Comparison of ENCODE assay signal across 25 cellular contexts in the genomic region with DNA sequence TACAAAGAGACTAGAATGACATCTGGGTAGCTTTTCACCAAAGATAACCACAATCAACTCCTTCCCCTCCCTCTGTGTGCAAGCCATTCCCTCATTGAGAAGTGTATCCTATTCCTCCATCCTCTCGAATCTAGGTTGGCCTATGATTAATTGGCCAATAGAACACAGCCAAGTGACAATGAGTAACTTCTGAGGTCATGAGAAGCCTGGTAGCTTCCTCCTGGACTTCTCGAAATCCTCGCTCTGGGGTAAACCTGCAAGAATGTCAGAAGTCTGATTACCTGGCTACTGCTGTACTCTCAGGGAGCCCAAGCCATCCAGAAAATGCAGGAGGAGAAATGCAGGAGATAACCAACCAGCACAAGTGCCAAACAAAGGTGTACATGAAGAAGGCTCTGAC. TPM values are rescaled to one million over a fixed set of nuclear protein-coding genes. Genes with fewer than 3 reads are reported as not detected.
A peak's percentile ranks its signal among the peaks of the same experiment; 100 is the strongest.
DNase-seq lines count a peak whose midpoint lies in the region; ATAC-seq and TF ChIP-seq lines count a peak whose summit lies in the region.
"Had no signal": no experiment of that assay in that cellular context is flagged by ENCODE, and none has a peak within 500 bp of the region (broad histone marks: within the 10 kb centered on the region; RNA-seq: fewer than 3 reads in every experiment).

No MANE protein-coding gene starts in this region.

- no peak for ATAC-seq in GM23338
- ATAC-seq: activated CD4-positive, alpha-beta T cell treated with anti-CD3 and anti-CD28 coated beads for 36 hours; activated T-cell treated with anti-CD3 and anti-CD28 coated beads, Interleukin-2, amount 50 U/mL, for 4 hours; heart left ventricle; mucosa of descending colon; natural killer cell treated with Interleukin-12 subunit alpha and Interleukin-12 subunit beta and Interleukin-15 and Interleukin-18, amount 100 ng/mL, for 72 hours; T-helper 17 cell had no signal

- DNase-seq in CD1c-positive myeloid dendritic cell (ENCODE audit: extremely low spot score) (peak; percentile 55), GM23338 (ENCODE audit: low spot score) (no peak), SK-N-SH (no peak), DMS153 (lab: John Stamatoyannopoulos, UW) (no peak), NCI-H446 (lab: John Stamatoyannopoulos, UW) (no peak)
- DNase-seq in stimulated activated CD4-positive, alpha-beta T cell treated with anti-CD3 and anti-CD28 coated beads, Interleukin-15, amount 100 ng/mL, for 24 hours: no peak
- DNase-seq: activated CD4-positive, alpha-beta T cell treated with anti-CD3 and anti-CD28 coated beads for 36 hours; activated gamma-delta T cell treated with Interleukin-2 at 50 U/mL for 16 hours; activated T-cell treated with anti-CD3 and anti-CD28 coated beads, Interleukin-2, amount 50 U/mL, for 4 hours; DND-41; GM23248; heart left ventricle; kidney glomerular epithelial cell; lower lobe of right lung; mucosa of descending colon; NCI-H2081 treated with DMSO at 0.1 percent for 48 hours; NCI-H226; NCI-H82; T-helper 17 cell; tibial artery had no signal

- TF ChIP-seq CTCF in GM23338 (conservative IDR thresholded peaks at IDR 0.05; ENCODE audit: low read depth in 2 of 2) (no peak), SK-N-SH (IDR thresholded peaks at IDR 0.05) (no peak), nephron (IDR thresholded peaks at IDR 0.05; ENCODE audit: unreplicated experiment in 3 of 3) (no peak)

- H3F3A ChIP-seq in GM23338 (replicated peaks; ENCODE audit: low read depth) (no peaks in the 10 kb centered on the region), SK-N-SH (replicated peaks; ENCODE audit: insufficient read depth) (peaks cover 22% of the 10 kb centered on the region)

- H3K4me3 ChIP-seq in GM23338 (no peak overlapping the region), SK-N-SH (ENCODE audit: low read depth in 2 of 2, low read length in 1 of 2) (0 out of 4 replicates have a peak overlapping the region, but pooled peaks of 1 of the 2 experiments have one; percentile 10)
- H3K4me3 ChIP-seq: GM23248, heart left ventricle, lower lobe of right lung, mucosa of descending colon, tibial artery had no signal

- H3K4me3 Mint-ChIP-seq in GM23338 (no peak overlapping the region), nephron (no peak overlapping the region)
- H3K4me3 Mint-ChIP-seq: activated CD4-positive, alpha-beta T cell treated with anti-CD3 and anti-CD28 coated beads for 36 hours; activated T-cell treated with anti-CD3 and anti-CD28 coated beads, Interleukin-2, amount 50 U/mL, for 4 hours; brain; natural killer cell treated with Interleukin-12 subunit alpha and Interleukin-12 subunit beta and Interleukin-15 and Interleukin-18, amount 100 ng/mL, for 72 hours; T-helper 17 cell had no signal

- H3K27ac ChIP-seq in GM23338 (ENCODE audit: low read depth): no peak overlapping the region
- peak overlapping the region in 1 of 2 experiments; percentile 97; a peak in 2 of 4 replicates for H3K27ac ChIP-seq in SK-N-SH (ENCODE audit: low read depth in 2 of 2, low read length in 1 of 2)
- H3K27ac ChIP-seq: epithelial cell of prostate, GM23248, lower lobe of right lung, RWPE1, tibial artery had no signal

- H3K4me1 Mint-ChIP-seq in GM23338 (peaks cover 13% of the 10 kb centered on the region), nephron (no peaks in the 10 kb centered on the region)

- H4K20me1 ChIP-seq in GM23338 (replicated peaks; ENCODE audit: insufficient read depth): no peaks in the 10 kb centered on the region
- H4K20me1 ChIP-seq in SK-N-SH (ENCODE audit: insufficient read depth): no peaks in the 10 kb centered on the region

- H3K9me3 Mint-ChIP-seq in GM23338 (no peaks in the 10 kb centered on the region), nephron (no peaks in the 10 kb centered on the region)
- H3K9me3 Mint-ChIP-seq: activated T-cell treated with anti-CD3 and anti-CD28 coated beads, Interleukin-2, amount 50 U/mL, for 4 hours; brain; natural killer cell treated with Interleukin-12 subunit alpha and Interleukin-12 subunit beta and Interleukin-15 and Interleukin-18, amount 100 ng/mL, for 72 hours had no signal

- H3K36me3 Mint-ChIP-seq in GM23338 (ENCODE audit: low read depth) (no peaks in the 10 kb centered on the region), nephron (ENCODE audit: low read depth) (peaks cover 4% of the 10 kb centered on the region)
- H3K36me3 Mint-ChIP-seq: brain; natural killer cell treated with Interleukin-12 subunit alpha and Interleukin-12 subunit beta and Interleukin-15 and Interleukin-18, amount 100 ng/mL, for 72 hours had no signal

- H3K27me3 ChIP-seq in GM23338 (ENCODE audit: insufficient read depth) (no peaks in the 10 kb centered on the region), SK-N-SH (ENCODE audit: insufficient read depth) (no peaks in the 10 kb centered on the region)
- H3K27me3 ChIP-seq: heart left ventricle, tibial artery had no signal

- no peak overlapping the region; the same call in 1 of the 2 replicates for H3K9ac ChIP-seq in SK-N-SH
- H3K9ac ChIP-seq: GM23248 had no signal

- H3K27me3 Mint-ChIP-seq in GM23338 (ENCODE audit: insufficient read depth, low read depth, poor library complexity): no peaks in the 10 kb centered on the region
- H3K27me3 Mint-ChIP-seq in nephron (ENCODE audit: low read depth): no peaks in the 10 kb centered on the region
- H3K27me3 Mint-ChIP-seq: activated CD4-positive, alpha-beta T cell treated with anti-CD3 and anti-CD28 coated beads for 36 hours; brain; natural killer cell treated with Interleukin-12 subunit alpha and Interleukin-12 subunit beta and Interleukin-15 and Interleukin-18, amount 100 ng/mL, for 72 hours; T-helper 17 cell had no signal

- H3K79me2 ChIP-seq in GM23338 (replicated peaks; ENCODE audit: insufficient read depth) (no peaks in the 10 kb centered on the region), SK-N-SH (ENCODE audit: insufficient read depth) (peaks cover 99% of the 10 kb centered on the region)

- H3K36me3 ChIP-seq in GM23338 (ENCODE audit: insufficient read depth) (no peaks in the 10 kb centered on the region), SK-N-SH (replicated peaks in 1 of 2; ENCODE audit: control insufficient read depth in 1 of 2, insufficient read depth in 2 of 2, low read length in 1 of 2) (peaks cover 0 to 26% of the 10 kb centered on the region in 2 experiments)
- H3K36me3 ChIP-seq: heart left ventricle, lower lobe of right lung, tibial artery had no signal

- H2AFZ ChIP-seq in GM23338 (no peak overlapping the region), SK-N-SH (ENCODE audit: low read depth) (no peak overlapping the region)
- H2AFZ ChIP-seq: GM23248 had no signal

- H3K9me2 ChIP-seq in GM23338 (ENCODE audit: insufficient read depth) (no peaks in the 10 kb centered on the region), SK-N-SH (no peaks in the 10 kb centered on the region)

- no peak for TF ChIP-seq RAD21 in SK-N-SH (IDR thresholded peaks at IDR 0.05; ENCODE audit: low read length)

- CTCF ChIA-PET in SK-N-SH (lab: Yijun Ruan, JAX): no interaction called here

- H3K4me2 ChIP-seq in GM23338 (peak overlapping the region; percentile 9; the same call in 1 of the 2 replicates), SK-N-SH (peak overlapping the region; percentile 52)

- no peak for TF ChIP-seq EP300 in SK-N-SH (IDR thresholded peaks at IDR 0.05; ENCODE audit: borderline replicate concordance in 1 of 2, low read depth in 1 of 2, low read length in 1 of 2)

- H3K4me1 ChIP-seq in GM23338 (ENCODE audit: insufficient read depth) (no peaks in the 10 kb centered on the region), SK-N-SH (ENCODE audit: control insufficient read depth in 1 of 2, insufficient read depth in 2 of 2, low read depth in 1 of 2, low read length in 1 of 2) (peaks cover 0 to 61% of the 10 kb centered on the region in 2 experiments)

- WGBS in SK-N-SH (ENCODE audit: low lambda C conversion rate): 61% methylated on average over 3 of the region's 3 CpGs

- POLR2A ChIA-PET in SK-N-SH (lab: Yijun Ruan, JAX): no interaction called here

- no peak overlapping the region; the same call in 1 of the 2 replicates for H3K27ac Mint-ChIP-seq in GM23338
- peak overlapping the region in 2 of 3 experiments; percentile 2 to 9 for H3K27ac Mint-ChIP-seq in nephron
- H3K27ac Mint-ChIP-seq: activated CD4-positive, alpha-beta T cell treated with anti-CD3 and anti-CD28 coated beads for 36 hours had no signal

- no peaks in the 10 kb centered on the region for H3K9me3 ChIP-seq in SK-N-SH
- H3K9me3 ChIP-seq: heart left ventricle, lower lobe of right lung, mucosa of descending colon, tibial artery had no signal

TF ChIP-seq in SK-N-SH, 30 proteins besides CTCF, POLR2A, EP300 and RAD21 (continues in another document):
- TF ChIP-seq RCOR1 (IDR thresholded peaks at IDR 0.05; ENCODE audit: low read length) (no peak), FOSL2 (IDR thresholded peaks at IDR 0.05; ENCODE audit: borderline replicate concordance, low read depth) (no peak), RXRA (IDR thresholded peaks at IDR 0.05; ENCODE audit: borderline replicate concordance, low read depth) (no peak), SMC3 (IDR thresholded peaks at IDR 0.05; ENCODE audit: low read depth, low read length) (no peak), GATA2 (CRISPR knock-in tag; IDR thresholded peaks at IDR 0.05) (no peak), SIN3A (IDR thresholded peaks at IDR 0.05; ENCODE audit: borderline replicate concordance, low read depth, low read length) (no peak), MEF2A (IDR thresholded peaks at IDR 0.05; ENCODE audit: borderline replicate concordance, low read depth) (no peak)
- TF ChIP-seq, protein P1, sequence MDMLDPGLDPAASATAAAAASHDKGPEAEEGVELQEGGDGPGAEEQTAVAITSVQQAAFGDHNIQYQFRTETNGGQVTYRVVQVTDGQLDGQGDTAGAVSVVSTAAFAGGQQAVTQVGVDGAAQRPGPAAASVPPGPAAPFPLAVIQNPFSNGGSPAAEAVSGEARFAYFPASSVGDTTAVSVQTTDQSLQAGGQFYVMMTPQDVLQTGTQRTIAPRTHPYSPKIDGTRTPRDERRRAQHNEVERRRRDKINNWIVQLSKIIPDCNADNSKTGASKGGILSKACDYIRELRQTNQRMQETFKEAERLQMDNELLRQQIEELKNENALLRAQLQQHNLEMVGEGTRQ (IDR thresholded peaks at IDR 0.05; ENCODE audit: borderline replicate concordance, low read depth, low read length): no peak
- TF ChIP-seq, protein P2, sequence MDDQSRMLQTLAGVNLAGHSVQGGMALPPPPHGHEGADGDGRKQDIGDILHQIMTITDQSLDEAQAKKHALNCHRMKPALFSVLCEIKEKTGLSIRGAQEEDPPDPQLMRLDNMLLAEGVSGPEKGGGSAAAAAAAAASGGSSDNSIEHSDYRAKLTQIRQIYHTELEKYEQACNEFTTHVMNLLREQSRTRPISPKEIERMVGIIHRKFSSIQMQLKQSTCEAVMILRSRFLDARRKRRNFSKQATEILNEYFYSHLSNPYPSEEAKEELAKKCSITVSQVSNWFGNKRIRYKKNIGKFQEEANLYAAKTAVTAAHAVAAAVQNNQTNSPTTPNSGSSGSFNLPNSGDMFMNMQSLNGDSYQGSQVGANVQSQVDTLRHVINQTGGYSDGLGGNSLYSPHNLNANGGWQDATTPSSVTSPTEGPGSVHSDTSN (IDR thresholded peaks at IDR 0.05): no peak

RNA-seq across cellular contexts. Expression of a gene that starts 13.1 kb away (rescaled TPM):
- total RNA-seq in GM23338 (2014; rRNA removed; shearing (Covaris generic)): 4.0 and 5.0 TPM in 2 replicates
- polyA plus RNA-seq in GM23338 (2016; fragmentation: Nextera tagmentation; extraction: Ambion mirVana) (3.7 and 4.3 TPM in 2 replicates), SK-N-SH (2012; rRNA removed) (25.0 and 32.8 TPM in 2 replicates)
- 38.9 and 45.2 TPM in 2 replicates for polyA plus RNA-seq in SK-N-SH (2012; cell fraction: cytosol; rRNA removed)
- 10.2 and 20.0 TPM in 2 replicates for polyA plus RNA-seq in SK-N-SH (2012; cell fraction: nucleus; rRNA removed)
